Comparison of ENCODE assay signal across 40 cellular contexts in genomic region chr10:112313911-112314310, GRCh38. TPM values are rescaled to one million over a fixed set of nuclear protein-coding genes. Genes with fewer than 3 reads are reported as not detected.
"Had no signal": no experiment of that assay in that cellular context is flagged by ENCODE, and none has a peak within 500 bp of the region (broad histone marks: within the 10 kb centered on the region; RNA-seq: fewer than 3 reads in every experiment).

No MANE protein-coding gene starts in this region.

- H3K4me1 Mint-ChIP-seq: activated CD4-positive, alpha-beta T cell treated with anti-CD3 and anti-CD28 coated beads for 36 hours; activated naive CD8-positive, alpha-beta T cell treated with anti-CD3 and anti-CD28 coated beads for 36 hours; mesothelial cell of epicardium; naive B cell; nephron progenitor cell had no signal

- H3K27ac ChIP-seq: adrenal gland, body of pancreas, coronary artery, neutrophil, right lobe of liver, thoracic aorta had no signal

- H3K27me3 ChIP-seq: body of pancreas, right lobe of liver had no signal

- DNase-seq: activated CD4-positive, alpha-beta T cell treated with anti-CD3 and anti-CD28 coated beads for 36 hours; activated CD4-positive, alpha-beta T cell treated with anti-CD3 and anti-CD28 coated beads, Interleukin-2, amount 50 U/mL, for 48 hours; activated CD4-positive, CD25-positive, alpha-beta regulatory T cell; activated CD8-positive, alpha-beta memory T cell treated with anti-CD3 and anti-CD28 coated beads, Interleukin-2, amount 50 U/mL, for 4 hours; activated effector memory CD4-positive, alpha-beta T cell treated with anti-CD3 and anti-CD28 coated beads, Interleukin-2, amount 50 U/mL, for 16 hours; activated naive CD4-positive, alpha-beta T cell treated with anti-CD3 and anti-CD28 coated beads for 36 hours; activated naive CD8-positive, alpha-beta T cell treated with anti-CD3 and anti-CD28 coated beads for 36 hours; activated T-cell treated with anti-CD3 and anti-CD28 coated beads, Interleukin-2, amount 50 U/mL, for 1 hour; adrenal gland; aorta; body of pancreas; cerebellar nuclear complex; effector memory CD8-positive, alpha-beta T cell; glutamatergic neuron; left cardiac atrium; left ventricle myocardium superior; mammary epithelial cell; naive B cell; nephron progenitor cell; right lobe of liver; stimulated activated CD4-positive, alpha-beta T cell treated with anti-CD3 and anti-CD28 coated beads, Interleukin-12 subunit alpha, Interleukin-12 subunit beta, amount 100 ng/mL, for 4 hours; stimulated activated CD4-positive, alpha-beta T cell treated with anti-CD3 and anti-CD28 coated beads, Interleukin-4, amount 100 ng/mL, for 1 hour; stimulated activated naive CD8-positive, alpha-beta T cell treated with anti-CD3 and anti-CD28 coated beads, Interleukin-15, Interleukin-2, amounts not matched to agents 100 U/mL and 50 U/mL, for 24 hours; T-helper 9 cell; trophoblast cell had no signal

- H3K4me3 ChIP-seq: adrenal gland, body of pancreas, coronary artery, right lobe of liver, thoracic aorta had no signal

- ATAC-seq: activated CD4-positive, alpha-beta T cell treated with anti-CD3 and anti-CD28 coated beads for 36 hours; body of pancreas; effector memory CD8-positive, alpha-beta T cell; esophagus mucosa; left cardiac atrium; left ventricle myocardium superior; right lobe of liver; stimulated activated naive CD8-positive, alpha-beta T cell treated with anti-CD3 and anti-CD28 coated beads, Interleukin-15, Interleukin-2, amounts not matched to agents 100 U/mL and 50 U/mL, for 24 hours had no signal

- H3K36me3 ChIP-seq: adrenal gland, neutrophil, right lobe of liver, thoracic aorta had no signal

- H3K9me3 Mint-ChIP-seq: activated naive CD4-positive, alpha-beta T cell treated with anti-CD3 and anti-CD28 coated beads for 36 hours; activated naive CD8-positive, alpha-beta T cell treated with anti-CD3 and anti-CD28 coated beads for 36 hours; activated T-helper 1 cell treated with anti-CD3 and anti-CD28 coated beads, Interleukin-12 subunit alpha, Interleukin-12 subunit beta, Interleukin-2, Interleukin-4 antibody, amounts not matched to agents 30 ng/mL and 10 ng/mL and 1 ng/mL, durations not matched to agents 14 hours and 24 hours and 36 hours; effector memory CD8-positive, alpha-beta T cell; mesothelial cell of epicardium; naive B cell; nephron progenitor cell; T-helper 1 cell treated with Interleukin-12 subunit alpha and Interleukin-12 subunit beta and Interleukin-4 antibody, amounts not matched to agents 30 μg/mL and 1 μg/mL, for 36 hours had no signal

- H3K27ac Mint-ChIP-seq: activated CD4-positive, alpha-beta T cell treated with anti-CD3 and anti-CD28 coated beads for 36 hours; activated naive CD4-positive, alpha-beta T cell treated with anti-CD3 and anti-CD28 coated beads for 36 hours; activated naive CD8-positive, alpha-beta T cell treated with anti-CD3 and anti-CD28 coated beads for 36 hours; activated T-helper 1 cell treated with anti-CD3 and anti-CD28 coated beads, Interleukin-12 subunit alpha, Interleukin-12 subunit beta, Interleukin-2, Interleukin-4 antibody, amounts not matched to agents 30 ng/mL and 10 ng/mL and 1 ng/mL, durations not matched to agents 14 hours and 24 hours and 36 hours; effector memory CD8-positive, alpha-beta T cell; mesothelial cell of epicardium; nephron progenitor cell; T-helper 1 cell treated with Interleukin-12 subunit alpha and Interleukin-12 subunit beta and Interleukin-4 antibody, amounts not matched to agents 30 μg/mL and 1 μg/mL, for 36 hours had no signal

- H3K36me3 Mint-ChIP-seq: activated naive CD8-positive, alpha-beta T cell treated with anti-CD3 and anti-CD28 coated beads for 36 hours; mesothelial cell of epicardium; naive B cell had no signal

- H3K4me3 Mint-ChIP-seq: activated CD4-positive, alpha-beta T cell treated with anti-CD3 and anti-CD28 coated beads for 36 hours; activated naive CD4-positive, alpha-beta T cell treated with anti-CD3 and anti-CD28 coated beads for 36 hours; activated naive CD8-positive, alpha-beta T cell treated with anti-CD3 and anti-CD28 coated beads for 36 hours; activated T-helper 1 cell treated with anti-CD3 and anti-CD28 coated beads, Interleukin-12 subunit alpha, Interleukin-12 subunit beta, Interleukin-2, Interleukin-4 antibody, amounts not matched to agents 30 ng/mL and 10 ng/mL and 1 ng/mL, durations not matched to agents 14 hours and 24 hours and 36 hours; effector memory CD8-positive, alpha-beta T cell; mesothelial cell of epicardium; naive B cell; nephron progenitor cell; T-helper 1 cell treated with Interleukin-12 subunit alpha and Interleukin-12 subunit beta and Interleukin-4 antibody, amounts not matched to agents 30 μg/mL and 1 μg/mL, for 36 hours had no signal

- H3K4me1 ChIP-seq: adrenal gland, body of pancreas had no signal

- H3K9me3 ChIP-seq: adrenal gland, body of pancreas, neutrophil, right lobe of liver, thoracic aorta had no signal

RNA-seq across cellular contexts. Expression of gene TECTB, which starts 30.7 kb away (rescaled TPM):
- total RNA-seq: activated CD4-positive, alpha-beta T cell treated with anti-CD3 and anti-CD28 coated beads for 36 hours; activated CD8-positive, alpha-beta memory T cell treated with anti-CD3 and anti-CD28 coated beads for 36 hours; activated naive CD4-positive, alpha-beta T cell treated with anti-CD3 and anti-CD28 coated beads for 36 hours; activated naive CD8-positive, alpha-beta T cell treated with anti-CD3 and anti-CD28 coated beads for 36 hours; activated T-helper 1 cell treated with anti-CD3 and anti-CD28 coated beads, Interleukin-12 subunit alpha, Interleukin-12 subunit beta, Interleukin-2, Interleukin-4 antibody, amounts not matched to agents 30 ng/mL and 10 ng/mL and 1 ng/mL, durations not matched to agents 14 hours and 24 hours and 36 hours; adrenal gland; aorta; body of pancreas; esophagus mucosa; frontal cortex; left cardiac atrium; left ventricle myocardium superior; mammary epithelial cell; mesothelial cell of epicardium; osteocyte; posterior vena cava; renal cortical epithelial cell; skeletal muscle tissue; subcutaneous adipose tissue; thoracic aorta had no signal
- polyA plus RNA-seq: adrenal gland, aorta, keratinocyte, mammary epithelial cell had no signal
